In the genomic region with DNA sequence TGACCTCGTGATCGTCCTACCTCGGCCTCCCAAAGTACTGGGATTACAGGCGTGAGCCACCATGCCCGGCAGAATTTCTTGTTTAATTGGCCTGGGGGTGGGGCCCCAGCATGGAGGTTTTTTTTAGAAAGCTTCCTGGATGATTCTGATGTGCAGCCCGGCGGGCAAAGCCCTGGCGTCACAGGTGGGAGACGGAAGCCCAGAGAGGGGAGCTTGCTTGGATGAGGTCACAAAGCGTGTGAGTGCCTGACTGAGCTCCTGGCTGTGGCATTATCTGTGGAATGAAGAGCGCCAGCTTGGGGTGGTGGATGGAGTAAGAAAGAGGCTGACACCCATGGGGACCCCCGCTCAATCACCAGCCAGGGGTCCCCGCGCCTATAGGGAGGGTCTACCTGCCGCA, we compare ENCODE assay signal across 7 cellular contexts. TPM values are rescaled to one million over a fixed set of nuclear protein-coding genes. Genes with fewer than 3 reads are reported as not detected.
DNase-seq lines count a peak whose midpoint lies in the region; ATAC-seq and TF ChIP-seq lines count a peak whose summit lies in the region.
"Had no signal": no experiment of that assay in that cellular context is flagged by ENCODE, and none has a peak within 500 bp of the region (broad histone marks: within the 10 kb centered on the region; RNA-seq: fewer than 3 reads in every experiment).

No MANE protein-coding gene starts in this region.

- H3K9ac ChIP-seq in stomach smooth muscle (ENCODE audit: low read length in 2 of 2): peak overlapping the region; percentile 13 to 47

- peaks cover 23% of the 10 kb centered on the region for H3K79me2 ChIP-seq in PC-9 (ENCODE audit: low read depth)

- H3K27me3 ChIP-seq in PC-9 (ENCODE audit: insufficient read depth, low read depth) (no peaks in the 10 kb centered on the region), stomach smooth muscle (ENCODE audit: control insufficient read depth in 1 of 2, insufficient read depth in 2 of 2, low read length in 2 of 2) (no peaks in the 10 kb centered on the region)

- WGBS in lower leg skin, 2 donors: 66 to 71% methylated on average over 14 to 15 of the region's 15 CpGs

- no peaks in the 10 kb centered on the region for H3K9me3 ChIP-seq in PC-9 (ENCODE audit: insufficient read depth, low read depth)
- H3K9me3 ChIP-seq in stomach smooth muscle (ENCODE audit: control insufficient read depth in 2 of 2, low read length in 2 of 2): no peaks in the 10 kb centered on the region

- no peak overlapping the region for H2AFZ ChIP-seq in PC-9

- DNase-seq in PC-9 (peak; percentile 60 to 71), fibroblast of gingiva (ENCODE audit: low read depth) (peak; percentile 50), lower leg skin (ENCODE audit: low spot score in 2 of 2) (no peak), NOMO-1 (lab: John Stamatoyannopoulos, UW; ENCODE audit: unreplicated experiment in 2 of 2) (no peak)
- DNase-seq in stimulated activated naive B cell treated with anti-CD40 and anti-IgM and Interleukin-4, amounts not matched to agents 10 μg/mL and 1 μg/mL and 100 μg/mL, for 72 hours: no peak
- DNase-seq: activated effector memory CD4-positive, alpha-beta T cell treated with Interleukin-2 at 50 U/mL for 16 hours had no signal

- H3K4me3 Mint-ChIP-seq in stimulated activated naive B cell treated with anti-CD40 and anti-IgM and Interleukin-4, amounts not matched to agents 10 μg/mL and 1 μg/mL and 100 μg/mL, for 72 hours: no peak overlapping the region

- intact Hi-C loops in PC-9 (cut with micrococcal nuclease; ENCODE audit: unreplicated experiment) (loop anchor here (1.0 to 5.0 kb wide), 4 partner anchors 13 to 572 kb away; partner anchors contain the start of gene TFAP4), lower leg skin (cut with DNase I; ENCODE audit: low total_unique reads) (loop anchor here (10.0 kb wide), 1 partner anchor 1129 kb away; no protein-coding TSS in a partner anchor)

- H3K9me2 ChIP-seq in PC-9 (ENCODE audit: insufficient read depth): no peaks in the 10 kb centered on the region

- no peak for TF ChIP-seq CTCF in PC-9 (conservative IDR thresholded peaks at IDR 0.05)
- no peak for TF ChIP-seq CTCF in lower leg skin (IDR thresholded peaks at IDR 0.05)

- peaks cover 21% of the 10 kb centered on the region; the same call in 1 of the 2 replicates for H4K20me1 ChIP-seq in PC-9 (ENCODE audit: insufficient read depth)

- H3K27ac Mint-ChIP-seq in stimulated activated naive B cell treated with anti-CD40 and anti-IgM and Interleukin-4, amounts not matched to agents 10 μg/mL and 1 μg/mL and 100 μg/mL, for 72 hours: no peak overlapping the region

- H3K9me3 Mint-ChIP-seq in stimulated activated naive B cell treated with anti-CD40 and anti-IgM and Interleukin-4, amounts not matched to agents 10 μg/mL and 1 μg/mL and 100 μg/mL, for 72 hours: no peaks in the 10 kb centered on the region

- no peak for TF ChIP-seq POLR2A in lower leg skin (IDR thresholded peaks at IDR 0.05)

- H3K4me2 ChIP-seq in PC-9: peak overlapping the region; percentile 97

- H3K4me1 ChIP-seq in PC-9 (replicated peaks; ENCODE audit: insufficient read depth): peaks cover 55% of the 10 kb centered on the region
- peaks cover 84% of the 10 kb centered on the region for H3K4me1 ChIP-seq in stomach smooth muscle (ENCODE audit: control insufficient read depth, insufficient read depth, low read length)

- TSS peak; percentile 13 for BruUV-seq in PC-9 (replicated peaks; lab: Mats Ljungman, UMichigan)

- ATAC-seq in stimulated activated naive B cell treated with anti-CD40 and anti-IgM and Interleukin-4, amounts not matched to agents 10 μg/mL and 1 μg/mL and 100 μg/mL, for 72 hours (replicated peaks): no peak

- POLR2A ChIA-PET in PC-9 (lab: Charles Lee; ENCODE audit: unreplicated experiment): interaction anchor here (0.5 to 2.9 kb wide), 7 partner anchors 12 to 78 kb away, joined by 3 to 22 read pairs (median 5); no protein-coding TSS in a partner anchor

- H3K36me3 ChIP-seq in PC-9 (ENCODE audit: low read depth) (no peaks in the 10 kb centered on the region), stomach smooth muscle (ENCODE audit: control insufficient read depth in 2 of 2, insufficient read depth in 2 of 2, low read length in 2 of 2) (no peaks in the 10 kb centered on the region)

- H3K27ac ChIP-seq in PC-9 (peak overlapping the region; percentile 74), stomach smooth muscle (ENCODE audit: low read length) (peak overlapping the region; percentile 77)

- peaks cover 8 to 24% of the 10 kb centered on the region in 2 donors for H3K4me1 Mint-ChIP-seq in stimulated activated naive B cell treated with anti-CD40 and anti-IgM and Interleukin-4, amounts not matched to agents 10 μg/mL and 1 μg/mL and 100 μg/mL, for 72 hours

- H3K36me3 Mint-ChIP-seq in stimulated activated naive B cell treated with anti-CD40 and anti-IgM and Interleukin-4, amounts not matched to agents 10 μg/mL and 1 μg/mL and 100 μg/mL, for 72 hours: peaks cover 13 to 18% of the 10 kb centered on the region in 2 donors

- H3K4me3 ChIP-seq in PC-9 (no peak overlapping the region), stomach smooth muscle (ENCODE audit: low read length in 2 of 2) (peak overlapping the region; percentile 29 to 57), lower leg skin (ENCODE audit: low read depth, poor library complexity, severe bottlenecking) (no peak overlapping the region)

- no peaks in the 10 kb centered on the region for H3K27me3 Mint-ChIP-seq in stimulated activated naive B cell treated with anti-CD40 and anti-IgM and Interleukin-4, amounts not matched to agents 10 μg/mL and 1 μg/mL and 100 μg/mL, for 72 hours

- CTCF ChIA-PET in PC-9 (lab: Charles Lee): interaction anchor here (1.2 kb wide), 2 partner anchors 17 to 26 kb away, joined by 4 to 7 read pairs; no protein-coding TSS in a partner anchor

- H3F3A ChIP-seq in PC-9 (ENCODE audit: insufficient read depth, low read depth): peaks cover 35% of the 10 kb centered on the region

RNA-seq across cellular contexts. Expression of gene VASN, which starts 4.1 kb away (rescaled TPM):
- 45.3 and 49.8 TPM in 2 replicates for total RNA-seq in PC-9 (2021)
- 10 to 100 TPM; 35.6 to 52.8 (median 46.7) TPM for total RNA-seq in lower leg skin

RNA-seq across cellular contexts. Expression of gene PAM16, which starts 24.6 kb away (rescaled TPM):
- 95.9 and 110 TPM in 2 replicates for total RNA-seq in PC-9 (2021)
- total RNA-seq in lower leg skin: 10 to 100 TPM; 26.2 to 64.5 (median 40.9) TPM

RNA-seq across cellular contexts. Expression of gene CORO7, which starts 40.7 kb away (rescaled TPM):
- 42.1 and 55.4 TPM in 2 replicates for total RNA-seq in PC-9 (2021)
- total RNA-seq in lower leg skin: 10 to 100 TPM; 18.4 to 39.0 (median 22.7) TPM

RNA-seq across cellular contexts. Expression of gene DNAJA3, which starts 50.0 kb away (rescaled TPM):
- total RNA-seq in PC-9 (2021) (58.9 and 66.5 TPM in 2 replicates), lower leg skin (10 to 100 TPM; 37.4 to 44.1 (median 40.8) TPM)

RNA-seq across cellular contexts. Expression of gene GLIS2, which starts 59.9 kb away (rescaled TPM):
- 44.2 and 48.3 TPM in 2 replicates for total RNA-seq in PC-9 (2021)
- total RNA-seq in lower leg skin: 1 to 10 TPM; 1.3 to 2.6 (median 2.2) TPM

Comparison
In these comparisons a context has a peak if more than half of its experiments do, and no peak if none do; other contexts are left out.
1. DNase-seq: peak in PC-9 (2 of 2) and fibroblast of gingiva (single experiment); none in lower leg skin (0 of 2), NOMO-1 (0 of 2) and stimulated activated naive B cell treated with anti-CD40 and anti-IgM and Interleukin-4, amounts not matched to agents 10 μg/mL and 1 μg/mL and 100 μg/mL, for 72 hours (single experiment).
2. H3K4me3 ChIP-seq: peak in stomach smooth muscle (2 of 2); none in PC-9 (single experiment) and lower leg skin (single experiment).